Comparison of ENCODE assay signal across 1 cellular context in the genomic region with DNA sequence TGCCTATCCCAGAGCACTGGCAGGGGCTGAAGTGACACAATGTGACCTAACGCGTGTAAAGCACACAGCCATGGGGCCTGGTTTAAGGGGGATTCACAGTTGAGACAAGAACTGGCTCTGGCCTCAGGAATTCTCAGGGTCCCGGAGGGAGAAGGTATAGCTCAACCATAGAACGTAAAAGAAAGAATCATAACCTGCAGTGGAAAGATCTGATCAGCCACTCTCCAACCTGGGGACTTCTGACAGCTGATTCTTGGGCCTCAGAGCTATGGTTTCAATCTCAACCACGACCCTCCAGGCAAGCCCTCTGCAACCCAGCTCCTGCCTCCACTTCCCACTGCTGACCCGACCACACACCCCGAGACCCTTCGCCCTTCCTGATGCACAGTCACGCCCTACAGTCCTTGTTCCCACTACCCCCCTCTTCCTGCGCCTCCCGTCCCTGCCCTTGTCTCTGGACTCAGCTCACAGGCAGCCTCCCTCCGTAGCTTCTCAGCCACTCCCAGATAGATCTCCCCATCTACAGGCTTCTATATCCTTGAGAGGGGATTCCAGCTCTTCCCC.
TF ChIP-seq lines count a peak whose summit lies in the region.

No MANE protein-coding gene starts in this region.

TF ChIP-seq in GM12878, 131 proteins besides CTCF, POLR2A, EP300 and RAD21 (continued from another document):
- TF ChIP-seq, protein P1, sequence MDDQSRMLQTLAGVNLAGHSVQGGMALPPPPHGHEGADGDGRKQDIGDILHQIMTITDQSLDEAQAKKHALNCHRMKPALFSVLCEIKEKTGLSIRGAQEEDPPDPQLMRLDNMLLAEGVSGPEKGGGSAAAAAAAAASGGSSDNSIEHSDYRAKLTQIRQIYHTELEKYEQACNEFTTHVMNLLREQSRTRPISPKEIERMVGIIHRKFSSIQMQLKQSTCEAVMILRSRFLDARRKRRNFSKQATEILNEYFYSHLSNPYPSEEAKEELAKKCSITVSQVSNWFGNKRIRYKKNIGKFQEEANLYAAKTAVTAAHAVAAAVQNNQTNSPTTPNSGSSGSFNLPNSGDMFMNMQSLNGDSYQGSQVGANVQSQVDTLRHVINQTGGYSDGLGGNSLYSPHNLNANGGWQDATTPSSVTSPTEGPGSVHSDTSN (IDR thresholded peaks at IDR 0.05; ENCODE audit: insufficient replicate concordance, low read depth, low read length): peak; percentile 15
- TF ChIP-seq SIN3A (IDR thresholded peaks at IDR 0.05; ENCODE audit: low read depth, low read length): no peak
- TF ChIP-seq, protein P2, sequence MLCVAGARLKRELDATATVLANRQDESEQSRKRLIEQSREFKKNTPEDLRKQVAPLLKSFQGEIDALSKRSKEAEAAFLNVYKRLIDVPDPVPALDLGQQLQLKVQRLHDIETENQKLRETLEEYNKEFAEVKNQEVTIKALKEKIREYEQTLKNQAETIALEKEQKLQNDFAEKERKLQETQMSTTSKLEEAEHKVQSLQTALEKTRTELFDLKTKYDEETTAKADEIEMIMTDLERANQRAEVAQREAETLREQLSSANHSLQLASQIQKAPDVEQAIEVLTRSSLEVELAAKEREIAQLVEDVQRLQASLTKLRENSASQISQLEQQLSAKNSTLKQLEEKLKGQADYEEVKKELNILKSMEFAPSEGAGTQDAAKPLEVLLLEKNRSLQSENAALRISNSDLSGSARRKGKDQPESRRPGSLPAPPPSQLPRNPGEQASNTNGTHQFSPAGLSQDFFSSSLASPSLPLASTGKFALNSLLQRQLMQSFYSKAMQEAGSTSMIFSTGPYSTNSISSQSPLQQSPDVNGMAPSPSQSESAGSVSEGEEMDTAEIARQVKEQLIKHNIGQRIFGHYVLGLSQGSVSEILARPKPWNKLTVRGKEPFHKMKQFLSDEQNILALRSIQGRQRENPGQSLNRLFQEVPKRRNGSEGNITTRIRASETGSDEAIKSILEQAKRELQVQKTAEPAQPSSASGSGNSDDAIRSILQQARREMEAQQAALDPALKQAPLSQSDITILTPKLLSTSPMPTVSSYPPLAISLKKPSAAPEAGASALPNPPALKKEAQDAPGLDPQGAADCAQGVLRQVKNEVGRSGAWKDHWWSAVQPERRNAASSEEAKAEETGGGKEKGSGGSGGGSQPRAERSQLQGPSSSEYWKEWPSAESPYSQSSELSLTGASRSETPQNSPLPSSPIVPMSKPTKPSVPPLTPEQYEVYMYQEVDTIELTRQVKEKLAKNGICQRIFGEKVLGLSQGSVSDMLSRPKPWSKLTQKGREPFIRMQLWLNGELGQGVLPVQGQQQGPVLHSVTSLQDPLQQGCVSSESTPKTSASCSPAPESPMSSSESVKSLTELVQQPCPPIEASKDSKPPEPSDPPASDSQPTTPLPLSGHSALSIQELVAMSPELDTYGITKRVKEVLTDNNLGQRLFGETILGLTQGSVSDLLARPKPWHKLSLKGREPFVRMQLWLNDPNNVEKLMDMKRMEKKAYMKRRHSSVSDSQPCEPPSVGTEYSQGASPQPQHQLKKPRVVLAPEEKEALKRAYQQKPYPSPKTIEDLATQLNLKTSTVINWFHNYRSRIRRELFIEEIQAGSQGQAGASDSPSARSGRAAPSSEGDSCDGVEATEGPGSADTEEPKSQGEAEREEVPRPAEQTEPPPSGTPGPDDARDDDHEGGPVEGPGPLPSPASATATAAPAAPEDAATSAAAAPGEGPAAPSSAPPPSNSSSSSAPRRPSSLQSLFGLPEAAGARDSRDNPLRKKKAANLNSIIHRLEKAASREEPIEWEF (IDR thresholded peaks at IDR 0.05; ENCODE audit: insufficient replicate concordance, low read depth, low read length): no peak
- TF ChIP-seq IKZF2 (IDR thresholded peaks at IDR 0.05): no peak
- no peak for TF ChIP-seq BACH1 (IDR thresholded peaks at IDR 0.05; ENCODE audit: borderline replicate concordance)
- TF ChIP-seq EED (IDR thresholded peaks at IDR 0.05; ENCODE audit: low read depth): peak; percentile 70
- no peak for TF ChIP-seq MTA2 (IDR thresholded peaks at IDR 0.05; ENCODE audit: low read depth)
- TF ChIP-seq TBL1XR1 (IDR thresholded peaks at IDR 0.05; ENCODE audit: low read depth, low read length): 0 out of 2 replicates have a peak, but pooled peaks have one; percentile 6
- no peak for TF ChIP-seq ATF7 (IDR thresholded peaks at IDR 0.05; ENCODE audit: low read depth)
- TF ChIP-seq KDM1A (IDR thresholded peaks at IDR 0.05; ENCODE audit: borderline replicate concordance): no peak
- no peak for TF ChIP-seq ZBTB33 (IDR thresholded peaks at IDR 0.05)
- no peak for TF ChIP-seq ZNF207 (IDR thresholded peaks at IDR 0.05; ENCODE audit: borderline replicate concordance)
- no peak for TF ChIP-seq ELK1 (IDR thresholded peaks at IDR 0.05; ENCODE audit: low read depth, low read length)
- no peak for TF ChIP-seq MYC (IDR thresholded peaks at IDR 0.05; ENCODE audit: insufficient read depth, insufficient read length, insufficient replicate concordance, low read length, severe bottlenecking)
- TF ChIP-seq, protein P3, sequence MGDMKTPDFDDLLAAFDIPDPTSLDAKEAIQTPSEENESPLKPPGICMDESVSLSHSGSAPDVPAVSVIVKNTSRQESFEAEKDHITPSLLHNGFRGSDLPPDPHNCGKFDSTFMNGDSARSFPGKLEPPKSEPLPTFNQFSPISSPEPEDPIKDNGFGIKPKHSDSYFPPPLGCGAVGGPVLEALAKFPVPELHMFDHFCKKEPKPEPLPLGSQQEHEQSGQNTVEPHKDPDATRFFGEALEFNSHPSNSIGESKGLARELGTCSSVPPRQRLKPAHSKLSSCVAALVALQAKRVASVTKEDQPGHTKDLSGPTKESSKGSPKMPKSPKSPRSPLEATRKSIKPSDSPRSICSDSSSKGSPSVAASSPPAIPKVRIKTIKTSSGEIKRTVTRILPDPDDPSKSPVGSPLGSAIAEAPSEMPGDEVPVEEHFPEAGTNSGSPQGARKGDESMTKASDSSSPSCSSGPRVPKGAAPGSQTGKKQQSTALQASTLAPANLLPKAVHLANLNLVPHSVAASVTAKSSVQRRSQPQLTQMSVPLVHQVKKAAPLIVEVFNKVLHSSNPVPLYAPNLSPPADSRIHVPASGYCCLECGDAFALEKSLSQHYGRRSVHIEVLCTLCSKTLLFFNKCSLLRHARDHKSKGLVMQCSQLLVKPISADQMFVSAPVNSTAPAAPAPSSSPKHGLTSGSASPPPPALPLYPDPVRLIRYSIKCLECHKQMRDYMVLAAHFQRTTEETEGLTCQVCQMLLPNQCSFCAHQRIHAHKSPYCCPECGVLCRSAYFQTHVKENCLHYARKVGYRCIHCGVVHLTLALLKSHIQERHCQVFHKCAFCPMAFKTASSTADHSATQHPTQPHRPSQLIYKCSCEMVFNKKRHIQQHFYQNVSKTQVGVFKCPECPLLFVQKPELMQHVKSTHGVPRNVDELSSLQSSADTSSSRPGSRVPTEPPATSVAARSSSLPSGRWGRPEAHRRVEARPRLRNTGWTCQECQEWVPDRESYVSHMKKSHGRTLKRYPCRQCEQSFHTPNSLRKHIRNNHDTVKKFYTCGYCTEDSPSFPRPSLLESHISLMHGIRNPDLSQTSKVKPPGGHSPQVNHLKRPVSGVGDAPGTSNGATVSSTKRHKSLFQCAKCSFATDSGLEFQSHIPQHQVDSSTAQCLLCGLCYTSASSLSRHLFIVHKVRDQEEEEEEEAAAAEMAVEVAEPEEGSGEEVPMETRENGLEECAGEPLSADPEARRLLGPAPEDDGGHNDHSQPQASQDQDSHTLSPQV (IDR thresholded peaks at IDR 0.05): no peak
- 0 out of 2 replicates have a peak, but pooled peaks have one; percentile 12 for TF ChIP-seq YY1 (IDR thresholded peaks at IDR 0.05; ENCODE audit: low read depth, low read length)
- TF ChIP-seq MEF2B (IDR thresholded peaks at IDR 0.05; ENCODE audit: partially characterized antibody, poor library complexity, severe bottlenecking): no peak
- TF ChIP-seq, protein P4, sequence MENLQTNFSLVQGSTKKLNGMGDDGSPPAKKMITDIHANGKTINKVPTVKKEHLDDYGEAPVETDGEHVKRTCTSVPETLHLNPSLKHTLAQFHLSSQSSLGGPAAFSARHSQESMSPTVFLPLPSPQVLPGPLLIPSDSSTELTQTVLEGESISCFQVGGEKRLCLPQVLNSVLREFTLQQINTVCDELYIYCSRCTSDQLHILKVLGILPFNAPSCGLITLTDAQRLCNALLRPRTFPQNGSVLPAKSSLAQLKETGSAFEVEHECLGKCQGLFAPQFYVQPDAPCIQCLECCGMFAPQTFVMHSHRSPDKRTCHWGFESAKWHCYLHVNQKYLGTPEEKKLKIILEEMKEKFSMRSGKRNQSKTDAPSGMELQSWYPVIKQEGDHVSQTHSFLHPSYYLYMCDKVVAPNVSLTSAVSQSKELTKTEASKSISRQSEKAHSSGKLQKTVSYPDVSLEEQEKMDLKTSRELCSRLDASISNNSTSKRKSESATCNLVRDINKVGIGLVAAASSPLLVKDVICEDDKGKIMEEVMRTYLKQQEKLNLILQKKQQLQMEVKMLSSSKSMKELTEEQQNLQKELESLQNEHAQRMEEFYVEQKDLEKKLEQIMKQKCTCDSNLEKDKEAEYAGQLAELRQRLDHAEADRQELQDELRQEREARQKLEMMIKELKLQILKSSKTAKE (IDR thresholded peaks at IDR 0.05; ENCODE audit: low read depth, poor library complexity, severe bottlenecking): no peak
TF ChIP-seq in GM12878: peak in this region for 5.
